In genomic region chr19:12847159-12848139, GRCh38 we compare ENCODE assay signal across 8 cellular contexts.
DNase-seq lines count a peak whose midpoint lies in the region; ATAC-seq and TF ChIP-seq lines count a peak whose summit lies in the region.

No MANE protein-coding gene starts in this region.

- H3K4me1 ChIP-seq in muscle layer of duodenum (ENCODE audit: control insufficient read depth in 1 of 2, insufficient read depth in 2 of 2, low read length in 2 of 2) = no peaks in the 10 kb centered on the region

- no peaks in the 10 kb centered on the region for H3K9me3 ChIP-seq in muscle layer of duodenum (ENCODE audit: control insufficient read depth in 1 of 2, low read length in 2 of 2)

- TF ChIP-seq CTCF in HL-60 (IDR thresholded peaks at IDR 0.05; ENCODE audit: insufficient read depth, low read length) = peak; percentile 91

- no peak overlapping the region for H3K27ac ChIP-seq in HL-60 (replicated peaks)
- no peak overlapping the region for H3K27ac ChIP-seq in epithelial cell of prostate
- no peak overlapping the region for H3K27ac ChIP-seq in muscle layer of duodenum (ENCODE audit: low read length)

- DNase-seq in ELR (ENCODE audit: low read depth) (peak; percentile 90), HL-60 (ENCODE audit: low read depth in 1 of 2, low spot score in 1 of 2) (peak; percentile 64 to 77), OCI-M1 (lab: John Stamatoyannopoulos, UW) (peak; percentile 85), activated T-cell treated with anti-CD3 and anti-CD28 coated beads for 4 hours (peak; percentile 83), epithelial cell of prostate (ENCODE audit: low read depth, low spot score) (peak; percentile 56)
- DNase-seq in stimulated activated CD8-positive, alpha-beta memory T cell treated with anti-CD3 and anti-CD28 coated beads, Interleukin-4, amount 100 ng/mL, for 48 hours = peak; percentile 95

- ATAC-seq in HG02884 (IDR thresholded peaks at IDR 0.05; ENCODE audit: unreplicated experiment) = no peak

- H3K4me3 ChIP-seq in HL-60 (replicated peaks; ENCODE audit: insufficient read depth, low read length) (no peak overlapping the region), muscle layer of duodenum (ENCODE audit: low read depth in 1 of 2, low read length in 2 of 2) (peak overlapping the region; percentile 3 to 41)

- H3K27me3 ChIP-seq in HL-60 (ENCODE audit: insufficient read depth, poor library complexity, severe bottlenecking) (peaks cover 2% of the 10 kb centered on the region), muscle layer of duodenum (ENCODE audit: low read depth, low read length) (peaks cover 9% of the 10 kb centered on the region)

- H3K36me3 ChIP-seq in muscle layer of duodenum (ENCODE audit: control insufficient read depth in 1 of 2, insufficient read depth in 2 of 2, low read length in 2 of 2) = no peaks in the 10 kb centered on the region
